Comparison of ENCODE assay signal across 22 cellular contexts in the genomic region with DNA sequence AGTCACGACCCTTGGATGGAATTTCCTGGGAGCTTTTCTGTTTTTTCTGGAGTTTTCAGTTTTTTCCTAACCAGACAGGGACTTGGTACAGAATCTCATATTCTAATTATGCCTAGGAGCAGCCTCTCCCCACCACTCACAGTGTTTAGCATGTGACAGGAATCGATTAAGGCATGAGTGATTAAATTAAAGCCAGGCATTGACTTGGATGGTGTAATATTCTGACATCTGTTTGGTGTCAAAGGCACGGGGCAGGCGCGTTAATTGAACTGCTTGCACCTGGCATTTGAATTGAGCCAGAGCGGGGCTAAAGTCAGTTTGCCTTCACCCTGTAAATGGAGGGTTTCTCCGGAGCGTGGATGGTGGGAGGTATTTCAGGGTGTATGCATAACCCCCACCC. TPM values are rescaled to one million over a fixed set of nuclear protein-coding genes. Genes with fewer than 3 reads are reported as not detected.
DNase-seq lines count a peak whose midpoint lies in the region; ATAC-seq and TF ChIP-seq lines count a peak whose summit lies in the region.
"Had no signal": no experiment of that assay in that cellular context is flagged by ENCODE, and none has a peak within 500 bp of the region (broad histone marks: within the 10 kb centered on the region; RNA-seq: fewer than 3 reads in every experiment).

No MANE protein-coding gene starts in this region.

- no peaks in the 10 kb centered on the region for H3K36me3 Mint-ChIP-seq in CD8-positive, alpha-beta T cell
- H3K36me3 Mint-ChIP-seq: activated CD8-positive, alpha-beta memory T cell treated with anti-CD3 and anti-CD28 coated beads, Interleukin-2, amount 10 ng/mL, durations not matched to agents 7 days and 5 days; T-cell had no signal

- H3K27me3 ChIP-seq in WERI-Rb-1 (ENCODE audit: insufficient read depth, low read depth, severe bottlenecking) (no peaks in the 10 kb centered on the region), esophagus squamous epithelium (peaks cover 0 to 27% (median 0%) of the 10 kb centered on the region in 4 donors)
- H3K27me3 ChIP-seq in CD8-positive, alpha-beta T cell (ENCODE audit: insufficient read depth, low read length): peaks cover 8% of the 10 kb centered on the region

- WGBS in esophagus squamous epithelium, 2 donors: 57 to 61% methylated on average over 5 to 8 of the region's 8 CpGs

- no peak overlapping the region for H3K27ac Mint-ChIP-seq in CD8-positive, alpha-beta T cell
- H3K27ac Mint-ChIP-seq: activated CD4-positive, alpha-beta T cell treated with anti-CD3 and anti-CD28 coated beads, Interleukin-2, amount 10 ng/mL, durations not matched to agents 24 days and 14 days; activated CD8-positive, alpha-beta memory T cell treated with anti-CD3 and anti-CD28 coated beads, Interleukin-2, amount 10 ng/mL, durations not matched to agents 7 days and 5 days; activated T-helper 1 cell treated with anti-CD3 and anti-CD28 coated beads, Interleukin-12 subunit alpha, Interleukin-12 subunit beta, Interleukin-2, Interleukin-4 antibody, amounts not matched to agents 30 ng/mL and 10 ng/mL and 1 ng/mL, durations not matched to agents 14 hours and 24 hours and 36 hours; progenitor cell of endocrine pancreas; T-cell had no signal

- H3K9me3 ChIP-seq in WERI-Rb-1 (ENCODE audit: severe bottlenecking) (no peaks in the 10 kb centered on the region), esophagus squamous epithelium (no peaks in the 10 kb centered on the region)
- H3K9me3 ChIP-seq in CD8-positive, alpha-beta T cell (ENCODE audit: low read length): no peaks in the 10 kb centered on the region
- H3K9me3 ChIP-seq: body of pancreas, transverse colon had no signal

- H3K4me1 ChIP-seq in esophagus squamous epithelium: peaks cover 0 to 7% (median 3%) of the 10 kb centered on the region in 3 donors
- H3K4me1 ChIP-seq in CD8-positive, alpha-beta T cell (ENCODE audit: insufficient read depth, low read length): peaks cover 4% of the 10 kb centered on the region
- H3K4me1 ChIP-seq: transverse colon had no signal

- H3K4me3 Mint-ChIP-seq in CD8-positive, alpha-beta T cell: no peak overlapping the region
- H3K4me3 Mint-ChIP-seq: activated CD4-positive, alpha-beta T cell treated with anti-CD3 and anti-CD28 coated beads, Interleukin-2, amount 10 ng/mL, durations not matched to agents 24 days and 14 days; activated CD8-positive, alpha-beta memory T cell treated with anti-CD3 and anti-CD28 coated beads, Interleukin-2, amount 10 ng/mL, durations not matched to agents 7 days and 5 days; activated T-helper 1 cell treated with anti-CD3 and anti-CD28 coated beads, Interleukin-12 subunit alpha, Interleukin-12 subunit beta, Interleukin-2, Interleukin-4 antibody, amounts not matched to agents 30 ng/mL and 10 ng/mL and 1 ng/mL, durations not matched to agents 14 hours and 24 hours and 36 hours; neural crest cell had no signal

- no peak for ATAC-seq in CD8-positive, alpha-beta T cell
- ATAC-seq: activated CD8-positive, alpha-beta memory T cell treated with anti-CD3 and anti-CD28 coated beads, Interleukin-2, amount 10 ng/mL, durations not matched to agents 7 days and 5 days; body of pancreas had no signal

- peak overlapping the region; percentile 21; the same call in 1 of the 2 replicates for H3K4me3 ChIP-seq in WERI-Rb-1 (ENCODE audit: low read depth, low read length)
- H3K4me3 ChIP-seq in esophagus squamous epithelium: no peak overlapping the region
- H3K4me3 ChIP-seq in CD8-positive, alpha-beta T cell (ENCODE audit: low read depth, low read length): no peak overlapping the region
- H3K4me3 ChIP-seq: body of pancreas, skin epidermis, transverse colon had no signal

- intact Hi-C loops in esophagus squamous epithelium (cut with DNase I): no loop called here
- intact Hi-C loops in CD8-positive, alpha-beta T cell (cut with DNase I, micrococcal nuclease): no loop called here

- CTCF ChIA-PET in CD8-positive, alpha-beta T cell (lab: Charles Lee): no interaction called here

- POLR2A ChIA-PET in CD8-positive, alpha-beta T cell (lab: Charles Lee): no interaction called here

- H3K36me3 ChIP-seq in WERI-Rb-1 (no peaks in the 10 kb centered on the region), esophagus squamous epithelium (no peaks in the 10 kb centered on the region)
- no peaks in the 10 kb centered on the region for H3K36me3 ChIP-seq in CD8-positive, alpha-beta T cell (ENCODE audit: insufficient read depth, low read length)
- H3K36me3 ChIP-seq: transverse colon had no signal

- H3K9me3 Mint-ChIP-seq in CD8-positive, alpha-beta T cell: no peaks in the 10 kb centered on the region
- H3K9me3 Mint-ChIP-seq: activated CD4-positive, alpha-beta T cell treated with anti-CD3 and anti-CD28 coated beads, Interleukin-2, amount 10 ng/mL, durations not matched to agents 24 days and 14 days; activated T-helper 1 cell treated with anti-CD3 and anti-CD28 coated beads, Interleukin-12 subunit alpha, Interleukin-12 subunit beta, Interleukin-2, Interleukin-4 antibody, amounts not matched to agents 30 ng/mL and 10 ng/mL and 1 ng/mL, durations not matched to agents 14 hours and 24 hours and 36 hours; neural crest cell; T-cell had no signal

- DNase-seq in NCI-H1417 (lab: John Stamatoyannopoulos, UW): peak in 2 of 3 experiments; percentile 48 to 81
- DNase-seq in NCI-H1417 treated with DMSO at 0.1 percent for 48 hours (lab: John Stamatoyannopoulos, UW): no peak
- peak; percentile 34 for DNase-seq in NCI-H345 (lab: John Stamatoyannopoulos, UW)
- DNase-seq in WERI-Rb-1: peak; percentile 63
- no peak for DNase-seq in substantia nigra (lab: John Stamatoyannopoulos, UW)
- no peak for DNase-seq in esophagus squamous epithelium (lab: John Stamatoyannopoulos, UW)
- no peak for DNase-seq in DMS53 treated with DMSO at 0.1 percent for 48 hours (lab: John Stamatoyannopoulos, UW; ENCODE audit: unreplicated experiment)
- no peak for DNase-seq in CD8-positive, alpha-beta T cell
- DNase-seq: activated CD4-positive, alpha-beta T cell treated with anti-CD3 and anti-CD28 coated beads, Interleukin-2, amount 10 ng/mL, durations not matched to agents 24 days and 14 days; activated CD8-positive, alpha-beta memory T cell treated with anti-CD3 and anti-CD28 coated beads, Interleukin-2, amount 10 ng/mL, durations not matched to agents 7 days and 5 days; body of pancreas; COR-L47; stimulated activated CD4-positive, alpha-beta T cell treated with anti-CD3 and anti-CD28 coated beads, Interleukin-2, amount 100 ng/mL, for 24 hours; stimulated activated naive CD4-positive, alpha-beta T cell; T-cell; transverse colon had no signal

- H3K27ac ChIP-seq in WERI-Rb-1 (peak overlapping the region; percentile 62), substantia nigra (ENCODE audit: low read depth, low read length, poor library complexity, severe bottlenecking) (peak overlapping the region; percentile 14), esophagus squamous epithelium (no peak overlapping the region)
- H3K27ac ChIP-seq in CD8-positive, alpha-beta T cell (ENCODE audit: low read depth, low read length): no peak overlapping the region
- H3K27ac ChIP-seq: 22Rv1, body of pancreas, KMS-11, transverse colon had no signal

- TF ChIP-seq POLR2A in esophagus squamous epithelium (IDR thresholded peaks at IDR 0.05): no peak

- H3K4me1 Mint-ChIP-seq in CD8-positive, alpha-beta T cell (ENCODE audit: low read depth): peaks cover 6% of the 10 kb centered on the region
- H3K4me1 Mint-ChIP-seq: neural crest cell had no signal

- TF ChIP-seq CTCF in WERI-Rb-1 (IDR thresholded peaks at IDR 0.05; ENCODE audit: low read depth, low read length): no peak
- TF ChIP-seq CTCF in esophagus squamous epithelium (IDR thresholded peaks at IDR 0.05): no peak
- TF ChIP-seq CTCF in CD8-positive, alpha-beta T cell (IDR thresholded peaks at IDR 0.05): no peak

- H3K27me3 Mint-ChIP-seq in CD8-positive, alpha-beta T cell (ENCODE audit: low read depth): peaks cover 43% of the 10 kb centered on the region

RNA-seq across cellular contexts. Expression of a gene that starts 11.9 kb away (rescaled TPM):
- 10 to 100 TPM in 1 of 4 donors, 1 to 10 TPM in 1, under 1 TPM in 2; 0.44 to 12.2 (median 3.3) TPM for total RNA-seq in esophagus squamous epithelium
- total RNA-seq in CD8-positive, alpha-beta T cell: under 1 TPM; 0.46 to 0.86 TPM

Comparison
In these comparisons a context has a peak if more than half of its experiments do, and no peak if none do; other contexts are left out.
1. DNase-seq: peak in NCI-H1417 (2 of 3), NCI-H345 (single experiment) and WERI-Rb-1 (single experiment); none in NCI-H1417 treated with DMSO at 0.1 percent for 48 hours (single experiment), substantia nigra (0 of 49), esophagus squamous epithelium (single experiment), DMS53 treated with DMSO at 0.1 percent for 48 hours (single experiment) and CD8-positive, alpha-beta T cell (0 of 7).
2. H3K27ac ChIP-seq: peak in WERI-Rb-1 (single experiment) and substantia nigra (single experiment); none in esophagus squamous epithelium (0 of 4) and CD8-positive, alpha-beta T cell (single experiment).